8 cellular contexts compared by ENCODE assay signal in the genomic region with DNA sequence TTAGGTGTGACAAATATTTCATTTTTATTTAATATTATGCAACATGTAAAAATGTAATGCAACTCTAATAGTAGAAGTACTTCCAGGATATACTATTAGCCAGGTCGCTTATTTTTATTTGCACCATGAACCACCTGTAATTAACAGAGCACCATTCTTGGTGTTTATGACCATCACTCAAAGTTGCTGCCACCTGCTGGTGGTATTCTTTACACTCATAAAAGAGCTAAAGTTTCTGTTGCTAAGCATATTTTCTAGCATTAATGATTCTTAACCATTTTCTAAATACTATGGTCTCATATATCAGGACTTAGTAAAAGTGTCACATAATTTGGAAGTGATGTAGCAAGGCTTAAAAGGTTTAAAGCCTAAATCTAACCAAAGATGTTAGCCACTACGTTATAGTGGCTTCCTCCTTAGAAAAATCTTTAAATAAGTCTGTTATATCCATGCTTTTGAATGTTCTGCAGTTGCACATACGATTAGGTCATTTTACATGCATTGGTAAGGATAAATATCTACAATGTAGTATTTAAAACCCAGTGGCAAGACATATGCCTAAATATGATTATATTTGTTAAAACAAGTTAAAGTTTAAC.
DNase-seq lines count a peak whose midpoint lies in the region; ATAC-seq, FAIRE-seq and TF ChIP-seq lines count a peak whose summit lies in the region.

No MANE protein-coding gene starts in this region.

- no peak for FAIRE-seq in A549 (lab: Jason Lieb, UNC)

- no peak overlapping the region for H2AFZ ChIP-seq in OCI-LY3 (ENCODE audit: low read depth, low read length)

- no peak overlapping the region for H3K4me3 Mint-ChIP-seq in osteocyte (ENCODE audit: unreplicated experiment)

- H3K4me3 ChIP-seq in A549 (no peak overlapping the region), OCI-LY3 (ENCODE audit: low read length) (no peak overlapping the region)

- TF ChIP-seq CTCF in A549 (IDR thresholded peaks at IDR 0.05), result peak; percentile 46; the same call in 2 of the 3 replicates
- peak; percentile 62 for TF ChIP-seq CTCF in OCI-LY3 (IDR thresholded peaks at IDR 0.05; ENCODE audit: low read depth, low read length)
- peak; percentile 79 for TF ChIP-seq CTCF in osteocyte (IDR thresholded peaks at IDR 0.05)

- H3K27me3 ChIP-seq in OCI-LY3 (ENCODE audit: low read depth, low read length), result no peaks in the 10 kb centered on the region

- TF ChIP-seq EP300 in A549 (IDR thresholded peaks at IDR 0.05), result no peak

- H3K27ac Mint-ChIP-seq in osteocyte (ENCODE audit: unreplicated experiment), result no peak overlapping the region

- H3K36me3 Mint-ChIP-seq in osteocyte (ENCODE audit: unreplicated experiment), result no peaks in the 10 kb centered on the region

- CTCF ChIA-PET in A549 (lab: Yijun Ruan, JAX), result no interaction called here

- in situ Hi-C loops in G401 (cut with HindIII; ENCODE audit: low sequenced_read_pairs), result no loop called here

- no peak for ATAC-seq in A549
- peak; percentile 59 for ATAC-seq in HG03378 (IDR thresholded peaks at IDR 0.05; ENCODE audit: unreplicated experiment)
- no peak for ATAC-seq in HG02623 (IDR thresholded peaks at IDR 0.05; ENCODE audit: unreplicated experiment)
- ATAC-seq in activated CD4-positive, CD25-positive, alpha-beta regulatory T cell treated with anti-CD3 and anti-CD28 coated beads, Interleukin-2, amount 50 U/mL, for 24 hours, result no peak

- H3K4me1 Mint-ChIP-seq in osteocyte (ENCODE audit: unreplicated experiment), result no peaks in the 10 kb centered on the region

- H3K36me3 ChIP-seq in OCI-LY3 (replicated peaks; ENCODE audit: low read depth, low read length), result no peaks in the 10 kb centered on the region

- no peak for TF ChIP-seq POLR2A in A549 (IDR thresholded peaks at IDR 0.05; ENCODE audit: low read length)

- DNase-seq in A549 (ENCODE audit: low read depth in 1 of 2, low spot score in 1 of 2), result peak in 1 of 2 experiments; percentile 32
- DNase-seq in G401 (ENCODE audit: low spot score), result peak; percentile 41
- DNase-seq in epithelial cell of prostate (ENCODE audit: low read depth, low spot score), result peak; percentile 8
- no peak for DNase-seq in osteocyte (ENCODE audit: extremely low spot score, unreplicated experiment)

- POLR2A ChIA-PET in A549 (lab: Yijun Ruan, JAX), result no interaction called here

- WGBS in A549 (ENCODE audit: missing lambda C conversion rate), result 0% methylated on average over 3 of the region's 3 CpGs

- no peaks in the 10 kb centered on the region for H3K9me3 Mint-ChIP-seq in osteocyte (ENCODE audit: unreplicated experiment)

- no peaks in the 10 kb centered on the region for H3K9me3 ChIP-seq in A549
- no peaks in the 10 kb centered on the region for H3K9me3 ChIP-seq in OCI-LY3 (ENCODE audit: insufficient read depth, low read length)

- H3K27ac ChIP-seq in A549 (no peak overlapping the region), OCI-LY3 (ENCODE audit: low read length) (no peak overlapping the region), epithelial cell of prostate (no peak overlapping the region)

- no peak overlapping the region for H3K9ac ChIP-seq in OCI-LY3 (ENCODE audit: low read length)

- H3K4me2 ChIP-seq in A549 (no peak overlapping the region), OCI-LY3 (ENCODE audit: low read length) (no peak overlapping the region)

- 0 out of 5 replicates have a peak, but pooled peaks have one; percentile 20 for TF ChIP-seq RAD21 in A549 (conservative IDR thresholded peaks at IDR 0.05 in 1 of 2, IDR thresholded peaks at IDR 0.05 in 1 of 2)

- H3K4me1 ChIP-seq in A549 (no peaks in the 10 kb centered on the region), OCI-LY3 (ENCODE audit: low read length) (no peaks in the 10 kb centered on the region)

- H4K20me1 ChIP-seq in OCI-LY3 (ENCODE audit: insufficient read depth, low read length), result no peaks in the 10 kb centered on the region

- H3K79me2 ChIP-seq in OCI-LY3 (ENCODE audit: low read length), result no peaks in the 10 kb centered on the region

- H3K27me3 Mint-ChIP-seq in osteocyte (ENCODE audit: unreplicated experiment), result no peaks in the 10 kb centered on the region

TF ChIP-seq in A549, 52 proteins besides CTCF, POLR2A, EP300 and RAD21:
- TF ChIP-seq CHD4 (IDR thresholded peaks at IDR 0.05; ENCODE audit: borderline replicate concordance), result no peak
- peak; percentile 41; the same call in 2 of the 3 replicates for TF ChIP-seq SMC3 (IDR thresholded peaks at IDR 0.05)
